In genomic region chr17:35817196-35817595, GRCh38 we compare ENCODE assay signal across 17 cellular contexts. TPM values are rescaled to one million over a fixed set of nuclear protein-coding genes. Genes with fewer than 3 reads are reported as not detected.
A peak's percentile ranks its signal among the peaks of the same experiment; 100 is the strongest.
DNase-seq lines count a peak whose midpoint lies in the region; ATAC-seq and TF ChIP-seq lines count a peak whose summit lies in the region.
"Had no signal": no experiment of that assay in that cellular context is flagged by ENCODE, and none has a peak within 500 bp of the region (broad histone marks: within the 10 kb centered on the region; RNA-seq: fewer than 3 reads in every experiment).

No MANE protein-coding gene starts in this region.

- no peak overlapping the region for H4K91ac ChIP-seq in IMR-90 (ENCODE audit: insufficient read depth, low read depth, low read length)

- H2AFZ ChIP-seq in IMR-90 (replicated peaks; ENCODE audit: low read length, poor library complexity) (no peak overlapping the region), fibroblast of lung (ENCODE audit: low read length) (no peak overlapping the region)
- H2AFZ ChIP-seq: GM23248 had no signal

- H3K4me3 ChIP-seq in IMR-90 (ENCODE audit: insufficient read depth, low read depth, low read length), result no peak overlapping the region
- no peak overlapping the region for H3K4me3 ChIP-seq in fibroblast of lung (replicated peaks in 1 of 4; ENCODE audit: control extremely low read depth in 1 of 4, insufficient read depth in 1 of 4, low read depth in 3 of 4, low read length in 4 of 4)
- H3K4me3 ChIP-seq: BLaER1 treated with 17β-estradiol and CSF1 and Interleukin-3, amounts not matched to agents 10 nM and 100 nM; GM12878; GM23248 had no signal

- no peak for ATAC-seq in activated naive CD8-positive, alpha-beta T cell treated with anti-CD3 and anti-CD28 coated beads, Interleukin-2, amount 50 U/mL, for 24 hours
- peak; percentile 88 for ATAC-seq in IMR-90 (ENCODE audit: low read depth)
- ATAC-seq: GM12878 had no signal

- no peak overlapping the region for H2BK20ac ChIP-seq in IMR-90 (ENCODE audit: low read depth, low read length)

- peaks cover 4 to 47% of the 10 kb centered on the region in 2 experiments for H3K79me1 ChIP-seq in IMR-90 (ENCODE audit: low read depth in 1 of 2, low read length in 2 of 2)

- H2BK15ac ChIP-seq in IMR-90 (ENCODE audit: low read depth, low read length), result no peak overlapping the region

- H3K23ac ChIP-seq in IMR-90 (ENCODE audit: low read depth, low read length), result no peak overlapping the region

- H3K14ac ChIP-seq in IMR-90 (replicated peaks; ENCODE audit: low read depth, low read length), result no peak overlapping the region

- no peak overlapping the region for H3K27ac ChIP-seq in IMR-90 (ENCODE audit: insufficient read depth, low read length)
- no peak overlapping the region for H3K27ac ChIP-seq in fibroblast of lung (ENCODE audit: insufficient read depth, low read length)
- H3K27ac ChIP-seq: 22Rv1; BLaER1 treated with 17β-estradiol and CSF1 and Interleukin-3, amounts not matched to agents 10 nM and 100 nM; GM23248 had no signal

- H4K20me1 ChIP-seq in IMR-90 (ENCODE audit: insufficient read depth, low read length), result peaks cover 73% of the 10 kb centered on the region
- peaks cover 4% of the 10 kb centered on the region for H4K20me1 ChIP-seq in fibroblast of lung (ENCODE audit: control insufficient read depth, extremely low read depth, insufficient read depth, low read length)

- no peaks in the 10 kb centered on the region for H3K9me3 Mint-ChIP-seq in activated naive CD8-positive, alpha-beta T cell treated with anti-CD3 and anti-CD28 coated beads, Interleukin-2, amount 50 U/mL, for 24 hours
- no peaks in the 10 kb centered on the region for H3K9me3 Mint-ChIP-seq in activated naive CD8-positive, alpha-beta T cell treated with anti-CD3 and anti-CD28 coated beads for 36 hours
- H3K9me3 Mint-ChIP-seq: CD4-positive, alpha-beta T cell; IgD-negative memory B cell had no signal

- H2AK5ac ChIP-seq in IMR-90 (ENCODE audit: low read depth, low read length), result no peak overlapping the region

- CTCF ChIA-PET in IMR-90 (lab: Yijun Ruan, JAX), result interaction anchor here (0.5 to 4.0 kb wide), 6 partner anchors 11 to 1275 kb away, joined by 3 to 16 read pairs (median 5); no protein-coding TSS in a partner anchor

- H3K4me3 Mint-ChIP-seq in activated naive CD8-positive, alpha-beta T cell treated with anti-CD3 and anti-CD28 coated beads, Interleukin-2, amount 50 U/mL, for 24 hours, result no peak overlapping the region
- no peak overlapping the region for H3K4me3 Mint-ChIP-seq in activated naive CD8-positive, alpha-beta T cell treated with anti-CD3 and anti-CD28 coated beads for 36 hours
- H3K4me3 Mint-ChIP-seq: CD4-positive, alpha-beta T cell had no signal

- H3K9me3 ChIP-seq in IMR-90 (ENCODE audit: control insufficient read depth, insufficient read depth, low read length), result no peaks in the 10 kb centered on the region
- H3K9me3 ChIP-seq in fibroblast of lung (ENCODE audit: control insufficient read depth, insufficient read depth, low read depth, low read length), result no peaks in the 10 kb centered on the region
- H3K9me3 ChIP-seq: BLaER1 treated with 17β-estradiol and CSF1 and Interleukin-3, amounts not matched to agents 10 nM and 100 nM had no signal

- in situ Hi-C loops in IMR-90 (cut with MboI; ENCODE audit: low sequenced_read_pairs), result no loop called here

- intact Hi-C loops in IMR-90 (cut with micrococcal nuclease), result no loop called here

- TF ChIP-seq CTCF in IMR-90 (conservative IDR thresholded peaks at IDR 0.05; ENCODE audit: low read depth, low read length) (no peak), fibroblast of lung (conservative IDR thresholded peaks at IDR 0.05 in 1 of 2, IDR thresholded peaks at IDR 0.05 in 1 of 2; ENCODE audit: low read depth in 1 of 2, low read length in 2 of 2) (no peak)

- DNase-seq in activated naive CD8-positive, alpha-beta T cell treated with anti-CD3 and anti-CD28 coated beads, Interleukin-2, amount 50 U/mL, for 24 hours, result no peak
- no peak for DNase-seq in activated naive CD8-positive, alpha-beta T cell treated with anti-CD3 and anti-CD28 coated beads for 36 hours
- DNase-seq in IMR-90 (peak; percentile 76), fibroblast of lung (ENCODE audit: low read depth in 2 of 2) (peak in 1 of 2 donors; percentile 70), iris pigment epithelial cell (ENCODE audit: low read depth) (peak; percentile 31), NCI-H146 treated with DMSO at 0.1 percent for 48 hours (lab: John Stamatoyannopoulos, UW; ENCODE audit: unreplicated experiment) (no peak), SW480 (ENCODE audit: low spot score) (no peak), NCI-H82 treated with DMSO at 0.1 percent for 48 hours (lab: John Stamatoyannopoulos, UW; ENCODE audit: unreplicated experiment) (no peak)
- DNase-seq: Calu3; CD4-positive, alpha-beta T cell; DMS 273 treated with DMSO at 0.1 percent for 48 hours; GM23248 had no signal

- no peak for TF ChIP-seq POLR2A in IMR-90 (IDR thresholded peaks at IDR 0.05; ENCODE audit: low read depth, low read length)

- H3K79me2 ChIP-seq in fibroblast of lung (ENCODE audit: control insufficient read depth, insufficient read depth, low read length), result peaks cover 62% of the 10 kb centered on the region

- H3K9me1 ChIP-seq in IMR-90 (ENCODE audit: insufficient read depth, low read length), result peaks cover 7% of the 10 kb centered on the region

- no peak overlapping the region for H3K56ac ChIP-seq in IMR-90 (ENCODE audit: extremely low read depth, insufficient read depth, low read length)

- H3K36me3 ChIP-seq in IMR-90 (ENCODE audit: control insufficient read depth, insufficient read depth, low read length), result peaks cover 20% of the 10 kb centered on the region
- peaks cover 2% of the 10 kb centered on the region for H3K36me3 ChIP-seq in fibroblast of lung (ENCODE audit: control insufficient read depth, insufficient read depth, low read length)

- H3K9ac ChIP-seq in IMR-90 (ENCODE audit: low read depth, low read length) (no peak overlapping the region), fibroblast of lung (ENCODE audit: insufficient read depth, low read length) (no peak overlapping the region)
- H3K9ac ChIP-seq: GM23248 had no signal

- H4K8ac ChIP-seq in IMR-90 (ENCODE audit: low read depth in 2 of 2, low read length in 2 of 2), result no peak overlapping the region

- H4K5ac ChIP-seq in IMR-90 (ENCODE audit: low read depth, low read length), result no peak overlapping the region

- TF ChIP-seq RAD21 in IMR-90 (IDR thresholded peaks at IDR 0.05; ENCODE audit: low read length), result no peak

- peaks cover 4% of the 10 kb centered on the region; the same call in 1 of the 2 replicates for H3K4me1 ChIP-seq in IMR-90 (ENCODE audit: control insufficient read depth, insufficient read depth, low read length)
- H3K4me1 ChIP-seq in fibroblast of lung (ENCODE audit: control insufficient read depth, extremely low read depth, insufficient read depth, low read length), result peaks cover 3% of the 10 kb centered on the region

- no peak overlapping the region for H2BK5ac ChIP-seq in IMR-90 (ENCODE audit: low read depth, low read length, poor library complexity, severe bottlenecking)

- no peak overlapping the region for H3K4ac ChIP-seq in IMR-90 (ENCODE audit: low read depth, low read length)

- no peaks in the 10 kb centered on the region for H3K27me3 ChIP-seq in IMR-90 (ENCODE audit: control insufficient read depth, insufficient read depth, low read length)
- H3K27me3 ChIP-seq in fibroblast of lung (ENCODE audit: control insufficient read depth, insufficient read depth, low read length), result no peaks in the 10 kb centered on the region
- H3K27me3 ChIP-seq: BLaER1 treated with 17β-estradiol and CSF1 and Interleukin-3, amounts not matched to agents 10 nM and 100 nM had no signal

- dilution Hi-C loops in IMR-90 (cut with HindIII; ENCODE audit: low sequenced_read_pairs, unreplicated experiment), result no loop called here

- H3K36me3 Mint-ChIP-seq in activated naive CD8-positive, alpha-beta T cell treated with anti-CD3 and anti-CD28 coated beads, Interleukin-2, amount 50 U/mL, for 24 hours (ENCODE audit: low read depth), result peaks cover 55% of the 10 kb centered on the region
- H3K36me3 Mint-ChIP-seq in activated naive CD8-positive, alpha-beta T cell treated with anti-CD3 and anti-CD28 coated beads for 36 hours, result peaks cover 31% of the 10 kb centered on the region

- no TSS peak for BruUV-seq in IMR-90 (replicated peaks; lab: Mats Ljungman, UMichigan)

- POLR2A ChIA-PET in IMR-90 (lab: Charles Lee; ENCODE audit: unreplicated experiment), result no interaction called here

- WGBS in IMR-90 (ENCODE audit: extremely low coverage in 2 of 2, insufficient read length in 1 of 2), 2 experiments, result no CpG with 5 or more reads among the region's 1 CpG

- no peaks in the 10 kb centered on the region for H3K27me3 Mint-ChIP-seq in activated naive CD8-positive, alpha-beta T cell treated with anti-CD3 and anti-CD28 coated beads, Interleukin-2, amount 50 U/mL, for 24 hours
- H3K27me3 Mint-ChIP-seq in activated naive CD8-positive, alpha-beta T cell treated with anti-CD3 and anti-CD28 coated beads for 36 hours, result no peaks in the 10 kb centered on the region
- H3K27me3 Mint-ChIP-seq: CD4-positive, alpha-beta T cell; IgD-negative memory B cell had no signal

- H3K18ac ChIP-seq in IMR-90 (ENCODE audit: low read depth, low read length), result no peak overlapping the region

- peaks cover 41% of the 10 kb centered on the region for H3K4me1 Mint-ChIP-seq in activated naive CD8-positive, alpha-beta T cell treated with anti-CD3 and anti-CD28 coated beads, Interleukin-2, amount 50 U/mL, for 24 hours
- peaks cover 32% of the 10 kb centered on the region for H3K4me1 Mint-ChIP-seq in activated naive CD8-positive, alpha-beta T cell treated with anti-CD3 and anti-CD28 coated beads for 36 hours

- H2BK120ac ChIP-seq in IMR-90 (ENCODE audit: low read depth, low read length), result no peak overlapping the region

- no peak overlapping the region for H3K4me2 ChIP-seq in IMR-90 (ENCODE audit: low read depth, low read length)
- peak overlapping the region; percentile 21 for H3K4me2 ChIP-seq in fibroblast of lung (ENCODE audit: extremely low read depth, insufficient read depth, low read length)
- H3K4me2 ChIP-seq: BLaER1 treated with 17β-estradiol and CSF1 and Interleukin-3, amounts not matched to agents 10 nM and 100 nM had no signal

- peak overlapping the region; percentile 5 for H3K27ac Mint-ChIP-seq in activated naive CD8-positive, alpha-beta T cell treated with anti-CD3 and anti-CD28 coated beads, Interleukin-2, amount 50 U/mL, for 24 hours
- no peak overlapping the region for H3K27ac Mint-ChIP-seq in activated naive CD8-positive, alpha-beta T cell treated with anti-CD3 and anti-CD28 coated beads for 36 hours
- H3K27ac Mint-ChIP-seq: IgD-negative memory B cell had no signal

- no peak overlapping the region for H2AK9ac ChIP-seq in IMR-90 (replicated peaks; ENCODE audit: low read depth, low read length, poor library complexity)

RNA-seq across cellular contexts. Expression of gene TAF15, which starts 7.9 kb away (rescaled TPM):
- total RNA-seq in activated naive CD8-positive, alpha-beta T cell treated with anti-CD3 and anti-CD28 coated beads for 36 hours, result 100 to 1,000 TPM; 306 to 317 TPM
- total RNA-seq in IMR-90 (2012; rRNA removed) (46.8 and 47.2 TPM in 2 replicates), fibroblast of lung (57.8 and 84.1 TPM in 2 replicates)
- polyA plus RNA-seq in IMR-90 (2012; rRNA removed) (69.8 and 98.0 TPM in 2 replicates), fibroblast of lung (22.9 and 30.5 TPM in 2 replicates)
- 24.8 and 31.2 TPM in 2 replicates for polyA plus RNA-seq in IMR-90 (2012; cell fraction: cytosol; rRNA removed)
- polyA plus RNA-seq in IMR-90 (2012; cell fraction: nucleus; rRNA removed; ENCODE audit: low replicate concordance), result 16.5 and 67.6 TPM in 2 replicates
- 144 and 199 TPM in 2 replicates for polyA plus RNA-seq in fibroblast of lung (2012)
- polyA minus RNA-seq in fibroblast of lung (ENCODE audit: low replicate concordance), result 37.2 and 39.4 TPM in 2 replicates

RNA-seq across cellular contexts. Expression of gene MMP28, which starts 21.8 kb away (rescaled TPM):
- total RNA-seq in activated naive CD8-positive, alpha-beta T cell treated with anti-CD3 and anti-CD28 coated beads for 36 hours, result under 1 TPM; 0.21 to 0.50 TPM
- 0.18 TPM in 1 of 2 replicates, not detected in the other for total RNA-seq in IMR-90 (2012; rRNA removed)
- not detected in 2 replicates for polyA plus RNA-seq in IMR-90 (2012; rRNA removed)
- polyA plus RNA-seq in IMR-90 (2012; cell fraction: cytosol; rRNA removed), result 0.08 TPM in 1 of 2 replicates, not detected in the other
- not detected in 2 replicates for polyA plus RNA-seq in IMR-90 (2012; cell fraction: nucleus; rRNA removed; ENCODE audit: low replicate concordance)
- total RNA-seq in fibroblast of lung, result 2.8 and 4.6 TPM in 2 replicates
- polyA plus RNA-seq in fibroblast of lung, result 0.49 and 1.1 TPM in 2 replicates
- 0.46 and 0.58 TPM in 2 replicates for polyA plus RNA-seq in fibroblast of lung (2012)
- not detected in 2 replicates for polyA minus RNA-seq in fibroblast of lung (ENCODE audit: low replicate concordance)
- total RNA-seq: Calu3, GM12878, GM23248 had no signal
- polyA plus RNA-seq: GM12878, GM23248 had no signal

RNA-seq across cellular contexts. Expression of gene HEATR9, which starts 51.5 kb away (rescaled TPM):
- under 1 TPM in 1 of 2 experiments, not detected in 1; 0.18 TPM for total RNA-seq in activated naive CD8-positive, alpha-beta T cell treated with anti-CD3 and anti-CD28 coated beads for 36 hours
- total RNA-seq in IMR-90 (2012; rRNA removed) (not detected in 2 replicates), fibroblast of lung (not detected in 2 replicates)
- polyA plus RNA-seq in IMR-90 (2012; rRNA removed) (not detected in 2 replicates), fibroblast of lung (not detected in 2 replicates)
- polyA plus RNA-seq in IMR-90 (2012; cell fraction: cytosol; rRNA removed), result not detected in 2 replicates
- not detected in 2 replicates for polyA plus RNA-seq in IMR-90 (2012; cell fraction: nucleus; rRNA removed; ENCODE audit: low replicate concordance)
- polyA plus RNA-seq in fibroblast of lung (2012), result not detected in 2 replicates
- polyA minus RNA-seq in fibroblast of lung (ENCODE audit: low replicate concordance), result not detected in 2 replicates
- total RNA-seq: Calu3, Daoy, GM23248 had no signal
- polyA plus RNA-seq: GM23248, IgD-negative memory B cell had no signal

RNA-seq across cellular contexts. Expression of gene C17orf50, which starts 56.5 kb away (rescaled TPM):
- total RNA-seq in activated naive CD8-positive, alpha-beta T cell treated with anti-CD3 and anti-CD28 coated beads for 36 hours, result not detected
- total RNA-seq in IMR-90 (2012; rRNA removed) (not detected in 2 replicates), fibroblast of lung (not detected in 2 replicates)
- polyA plus RNA-seq in IMR-90 (2012; rRNA removed) (not detected in 2 replicates), fibroblast of lung (not detected in 2 replicates)
- not detected in 2 replicates for polyA plus RNA-seq in IMR-90 (2012; cell fraction: cytosol; rRNA removed)
- not detected in 2 replicates for polyA plus RNA-seq in IMR-90 (2012; cell fraction: nucleus; rRNA removed; ENCODE audit: low replicate concordance)
- polyA plus RNA-seq in fibroblast of lung (2012), result not detected in 2 replicates
- not detected in 2 replicates for polyA minus RNA-seq in fibroblast of lung (ENCODE audit: low replicate concordance)
- total RNA-seq: Calu3; CD4-positive, alpha-beta T cell; Daoy; GM12878; GM23248 had no signal
- polyA plus RNA-seq: GM23248, IgD-negative memory B cell had no signal

Comparison
In these comparisons a context has a peak if more than half of its experiments do, and no peak if none do; other contexts are left out.
1. DNase-seq: peak in IMR-90 (single experiment) and iris pigment epithelial cell (single experiment); none in activated naive CD8-positive, alpha-beta T cell treated with anti-CD3 and anti-CD28 coated beads, Interleukin-2, amount 50 U/mL, for 24 hours (single experiment), activated naive CD8-positive, alpha-beta T cell treated with anti-CD3 and anti-CD28 coated beads for 36 hours (single experiment), NCI-H146 treated with DMSO at 0.1 percent for 48 hours (single experiment), SW480 (single experiment) and NCI-H82 treated with DMSO at 0.1 percent for 48 hours (single experiment).